Comparison of ENCODE assay signal across 8 cellular contexts in genomic region chr15:56887782-56888127, GRCh38. TPM values are rescaled to one million over a fixed set of nuclear protein-coding genes. Genes with fewer than 3 reads are reported as not detected.
DNase-seq lines count a peak whose midpoint lies in the region; ATAC-seq and TF ChIP-seq lines count a peak whose summit lies in the region.

No MANE protein-coding gene starts in this region.

- no peaks in the 10 kb centered on the region for H3K79me1 ChIP-seq in mesendoderm (ENCODE audit: low read length)

- H3K36me3 ChIP-seq in brain microvascular endothelial cell (replicated peaks) (no peaks in the 10 kb centered on the region), mesendoderm (ENCODE audit: control insufficient read depth, insufficient read depth, low read length) (no peaks in the 10 kb centered on the region), urinary bladder (ENCODE audit: insufficient read depth) (no peaks in the 10 kb centered on the region)

- no peak overlapping the region for H4K5ac ChIP-seq in mesendoderm (ENCODE audit: low read length)

- no peaks in the 10 kb centered on the region for H3K27me3 Mint-ChIP-seq in activated naive CD4-positive, alpha-beta T cell treated with anti-CD3 and anti-CD28 coated beads, Interleukin-2, amount 50 U/mL, for 24 hours

- H3K4me3 ChIP-seq in brain microvascular endothelial cell (ENCODE audit: low read depth, low read length) (peak overlapping the region; percentile 55), mesendoderm (ENCODE audit: low read length) (peak overlapping the region; percentile 47), urinary bladder (ENCODE audit: low read depth, low read length) (peak overlapping the region; percentile 51)

- no peak overlapping the region for H4K8ac ChIP-seq in mesendoderm (ENCODE audit: low read depth, low read length)

- in situ Hi-C loops in brain microvascular endothelial cell (cut with HindIII; ENCODE audit: low pct_ligation_motif_present, low sequenced_read_pairs), result no loop called here

- peak overlapping the region; percentile 38 for H2AK5ac ChIP-seq in mesendoderm (ENCODE audit: low read length)

- no peak overlapping the region for H3K23ac ChIP-seq in mesendoderm (ENCODE audit: low read length)

- H3K56ac ChIP-seq in mesendoderm (ENCODE audit: low read length), result peak overlapping the region; percentile 89

- peak overlapping the region; percentile 51 for H3K4me2 ChIP-seq in mesendoderm (ENCODE audit: low read length)

- H3K9me3 Mint-ChIP-seq in activated naive CD4-positive, alpha-beta T cell treated with anti-CD3 and anti-CD28 coated beads, Interleukin-2, amount 50 U/mL, for 24 hours, result no peaks in the 10 kb centered on the region

- TF ChIP-seq CTCF in brain microvascular endothelial cell (IDR thresholded peaks at IDR 0.05; ENCODE audit: low read depth, low read length, missing control alignments), result no peak

- H2BK15ac ChIP-seq in mesendoderm (replicated peaks; ENCODE audit: low read depth), result no peak overlapping the region

- peak overlapping the region; percentile 90 for H3K27ac Mint-ChIP-seq in activated naive CD4-positive, alpha-beta T cell treated with anti-CD3 and anti-CD28 coated beads, Interleukin-2, amount 50 U/mL, for 24 hours

- peak overlapping the region; percentile 83 for H3K9ac ChIP-seq in mesendoderm (ENCODE audit: low read length)

- H3K4me1 ChIP-seq in mesendoderm (ENCODE audit: control insufficient read depth, low read depth, low read length) (peaks cover 3% of the 10 kb centered on the region), urinary bladder (ENCODE audit: insufficient read depth) (no peaks in the 10 kb centered on the region)

- no peak overlapping the region for H2BK120ac ChIP-seq in mesendoderm (ENCODE audit: low read depth, low read length)

- peak overlapping the region; percentile 71 for H3K27ac ChIP-seq in brain microvascular endothelial cell
- peak overlapping the region; percentile 99 for H3K27ac ChIP-seq in mesendoderm (ENCODE audit: low read depth, low read length)
- peak overlapping the region; percentile 93 for H3K27ac ChIP-seq in urinary bladder (ENCODE audit: low read depth)

- DNase-seq in activated naive CD4-positive, alpha-beta T cell (lab: John Stamatoyannopoulos, UW), result no peak
- DNase-seq in brain microvascular endothelial cell (no peak), mesendoderm (no peak), GOT3 (lab: John Stamatoyannopoulos, UW) (no peak), HuH-7 (ENCODE audit: low spot score) (no peak)

- peak overlapping the region; percentile 78 for H3K18ac ChIP-seq in mesendoderm (ENCODE audit: low read length)

- ATAC-seq in esophagus mucosa, result no peak

- no peak overlapping the region for H3K4ac ChIP-seq in mesendoderm (ENCODE audit: low read depth, low read length)

- no peaks in the 10 kb centered on the region for H3K36me3 Mint-ChIP-seq in activated naive CD4-positive, alpha-beta T cell treated with anti-CD3 and anti-CD28 coated beads, Interleukin-2, amount 50 U/mL, for 24 hours

- no peaks in the 10 kb centered on the region for H3K79me2 ChIP-seq in mesendoderm (ENCODE audit: control insufficient read depth, insufficient read depth, low read length)

- peak overlapping the region; percentile 27 for H2BK5ac ChIP-seq in mesendoderm (ENCODE audit: low read length)

- no peaks in the 10 kb centered on the region for H3K27me3 ChIP-seq in brain microvascular endothelial cell (replicated peaks)
- peaks cover 2% of the 10 kb centered on the region for H3K27me3 ChIP-seq in mesendoderm (ENCODE audit: insufficient read depth, low read length, poor library complexity)

- H3K4me1 Mint-ChIP-seq in activated naive CD4-positive, alpha-beta T cell treated with anti-CD3 and anti-CD28 coated beads, Interleukin-2, amount 50 U/mL, for 24 hours, result peaks cover 26% of the 10 kb centered on the region

- no CpG with 5 or more reads among the region's 1 CpG for WGBS in mesendoderm (ENCODE audit: extremely low coverage, insufficient coverage, low lambda C conversion rate)
- 7% methylated on average over 1 of the region's 1 CpG for WGBS in urinary bladder

- peak overlapping the region; percentile 87 for H3K4me3 Mint-ChIP-seq in activated naive CD4-positive, alpha-beta T cell treated with anti-CD3 and anti-CD28 coated beads, Interleukin-2, amount 50 U/mL, for 24 hours

RNA-seq across cellular contexts. Expression of gene TCF12, which starts 30.7 kb away (rescaled TPM):
- polyA plus RNA-seq in mesendoderm (2013, experiment 1 of 2), result 42.7 TPM
- polyA plus RNA-seq in mesendoderm (2013, experiment 2 of 2), result 38.4 TPM
- total RNA-seq in urinary bladder (241 TPM), esophagus mucosa (47.9 TPM)
- 55.0 TPM for polyA plus RNA-seq in urinary bladder
